Comparison of ENCODE assay signal across 8 cellular contexts in genomic region chr20:13784893-13785715, GRCh38. TPM values are rescaled to one million over a fixed set of nuclear protein-coding genes. Genes with fewer than 3 reads are reported as not detected.
DNase-seq lines count a peak whose midpoint lies in the region; ATAC-seq and TF ChIP-seq lines count a peak whose summit lies in the region.

Gene ESF1 (minus strand): TSS chr20:13784919. CDS start chr20:13783140, 1,779 bp downstream.
Gene NDUFAF5 (plus strand): TSS chr20:13785028. CDS start chr20:13785069, 41 bp downstream.

- peak within 1 kb of the TSS; percentile 99 for H3K4me3 ChIP-seq in GM08714 (ENCODE audit: low read length)
- H3K4me3 ChIP-seq in testis = peak within 1 kb of the TSS; percentile 77 to 97

- peaks cover 14% of the 10 kb centered on the region for H3K4me1 ChIP-seq in testis

- WGBS in testis, 2 donors = 0% methylated on average over 36 to 54 of the region's 54 CpGs

- no peaks in the 10 kb centered on the region for H3K36me3 ChIP-seq in testis (ENCODE audit: low read depth, missing control alignments)

- peak within 1 kb of the TSS; percentile 97 to 99 for H3K27ac Mint-ChIP-seq in activated naive CD4-positive, alpha-beta T cell treated with anti-CD3 and anti-CD28 coated beads, Interleukin-2, amount 50 U/mL, for 72 hours

- peak; percentile 96 for DNase-seq in NCI-H1092 treated with DMSO at 0.1 percent for 48 hours (lab: John Stamatoyannopoulos, UW)
- DNase-seq in SKM-1 (lab: John Stamatoyannopoulos, UW; ENCODE audit: unreplicated experiment) = peak; percentile 44
- peak; percentile 84 to 93 for DNase-seq in activated naive CD4-positive, alpha-beta T cell treated with anti-CD3 and anti-CD28 coated beads, Interleukin-2, amount 50 U/mL, for 72 hours (ENCODE audit: low spot score in 2 of 2)
- DNase-seq in glomerular visceral epithelial cell (ENCODE audit: extremely low spot score) = peak; percentile 97
- peak; percentile 89 for DNase-seq in omental fat pad (ENCODE audit: low spot score)
- DNase-seq in testis = peak; percentile 99

- intact Hi-C loops in testis (cut with DNase I; ENCODE audit: low total_unique reads) = no loop called here

- H3K9me3 Mint-ChIP-seq in activated naive CD4-positive, alpha-beta T cell treated with anti-CD3 and anti-CD28 coated beads, Interleukin-2, amount 50 U/mL, for 72 hours = no peaks in the 10 kb centered on the region

- ATAC-seq in HG02610 (IDR thresholded peaks at IDR 0.05; ENCODE audit: unreplicated experiment) = peak; percentile 97
- ATAC-seq in activated naive CD4-positive, alpha-beta T cell treated with anti-CD3 and anti-CD28 coated beads, Interleukin-2, amount 50 U/mL, for 72 hours = peak; percentile 97
- ATAC-seq in omental fat pad (ENCODE audit: low FRiP score) = peak; percentile 98

- TF ChIP-seq CTCF in omental fat pad (IDR thresholded peaks at IDR 0.05) (no peak), testis (IDR thresholded peaks at IDR 0.05) (peak in 1 of 3 experiments; percentile 17)

- H3K27me3 ChIP-seq in testis = no peaks in the 10 kb centered on the region

- no peaks in the 10 kb centered on the region for H3K9me3 ChIP-seq in testis

- no peak for TF ChIP-seq POLR2A in testis (IDR thresholded peaks at IDR 0.05)

- H3K27ac ChIP-seq in testis = peak within 1 kb of the TSS; percentile 88 to 90

- peaks cover 24 to 32% of the 10 kb centered on the region in 2 donors for H3K36me3 Mint-ChIP-seq in activated naive CD4-positive, alpha-beta T cell treated with anti-CD3 and anti-CD28 coated beads, Interleukin-2, amount 50 U/mL, for 72 hours

RNA-seq across cellular contexts. Expression of gene ESF1, which starts in this region (rescaled TPM):
- total RNA-seq in activated naive CD4-positive, alpha-beta T cell treated with anti-CD3 and anti-CD28 coated beads, Interleukin-2, amount 50 U/mL, for 72 hours = 10 to 100 TPM; 10.9 to 18.4 TPM
- 10 to 100 TPM; 11.2 to 25.1 (median 15.2) TPM for total RNA-seq in omental fat pad
- 10 to 100 TPM; 20.2 to 21.7 TPM for total RNA-seq in testis
- 4.5 TPM for polyA plus RNA-seq in testis (ENCODE audit: insufficient read depth, low read depth, low replicate concordance)

RNA-seq across cellular contexts. Expression of gene NDUFAF5, which starts in this region (rescaled TPM):
- total RNA-seq in activated naive CD4-positive, alpha-beta T cell treated with anti-CD3 and anti-CD28 coated beads, Interleukin-2, amount 50 U/mL, for 72 hours = 10 to 100 TPM; 22.6 to 39.1 TPM
- total RNA-seq in omental fat pad (10 to 100 TPM; 11.4 to 19.5 (median 14.7) TPM), testis (10 to 100 TPM; 32.9 to 36.4 TPM)
- 50.5 TPM for polyA plus RNA-seq in testis (ENCODE audit: insufficient read depth, low read depth, low replicate concordance)

Comparison
In these comparisons a context has a peak if more than half of its experiments do, and no peak if none do; other contexts are left out.
1. Peak in every context shown above with its lines: DNase-seq, ATAC-seq, H3K4me3 ChIP-seq and H3K27ac ChIP-seq.
2. DNase-seq: peak in every context shown above with its lines; median percentile 99 in testis; 97 in glomerular visceral epithelial cell; 96 in NCI-H1092 treated with DMSO at 0.1 percent for 48 hours; 89 in omental fat pad; 88 in activated naive CD4-positive, alpha-beta T cell treated with anti-CD3 and anti-CD28 coated beads, Interleukin-2, amount 50 U/mL, for 72 hours; 44 in SKM-1.